Comparison of ENCODE assay signal across 8 cellular contexts in the genomic region with DNA sequence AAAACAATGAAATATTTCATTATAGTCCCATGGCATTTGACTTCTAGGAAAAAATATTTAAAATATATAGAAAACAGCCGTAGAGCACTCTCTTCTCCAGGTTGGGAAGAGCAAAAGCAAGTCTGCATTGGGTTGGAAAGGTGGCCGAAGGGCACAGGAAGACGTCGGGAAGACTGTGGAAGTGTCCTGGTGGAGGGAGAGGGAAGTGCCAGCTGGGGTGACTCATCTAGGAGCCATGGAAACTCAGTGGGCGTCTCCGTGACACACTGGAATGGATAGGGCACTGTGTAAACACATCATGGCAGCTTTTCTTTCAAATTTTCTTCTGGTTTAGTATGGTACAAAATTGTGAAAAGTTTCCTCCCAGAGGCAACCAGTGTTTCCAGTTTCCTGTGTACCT. TPM values are rescaled to one million over a fixed set of nuclear protein-coding genes. Genes with fewer than 3 reads are reported as not detected.
A peak's percentile ranks its signal among the peaks of the same experiment; 100 is the strongest.
DNase-seq lines count a peak whose midpoint lies in the region; TF ChIP-seq lines count a peak whose summit lies in the region.

No MANE protein-coding gene starts in this region.

- WGBS in liver: 63% methylated on average over 6 of the region's 6 CpGs

- peak overlapping the region; percentile 74 for H3K27ac ChIP-seq in caudate nucleus (ENCODE audit: low read depth, low read length)
- no peak overlapping the region for H3K27ac ChIP-seq in liver (ENCODE audit: low read depth in 1 of 2, low read length in 2 of 2)

- no peaks in the 10 kb centered on the region for H3K4me1 ChIP-seq in liver (ENCODE audit: control insufficient read depth in 4 of 4, insufficient read depth in 4 of 4, low read length in 3 of 4)

- peak; percentile 41 for TF ChIP-seq CTCF in liver (IDR thresholded peaks at IDR 0.05; ENCODE audit: low read depth, low read length, missing input control)

- no peak for TF ChIP-seq RAD21 in liver (IDR thresholded peaks at IDR 0.05)

- peak; percentile 88 for DNase-seq in AG08396 (ENCODE audit: low spot score)
- peak; percentile 82 for DNase-seq in HT-29 (ENCODE audit: low spot score)
- DNase-seq in caudate nucleus (lab: John Stamatoyannopoulos, UW): peak in 13 of 61 donors; percentile 26 to 78 (median 41)
- no peak for DNase-seq in central memory CD4-positive, alpha-beta T cell
- no peak for DNase-seq in ureter (ENCODE audit: low spot score)
- DNase-seq in SHP77 treated with DMSO at 0.1 percent for 48 hours (lab: John Stamatoyannopoulos, UW): no peak
- no peak for DNase-seq in HuH-7.5 (ENCODE audit: low spot score)

- H3K9ac ChIP-seq in liver (ENCODE audit: low read depth in 1 of 2, low read length in 2 of 2): no peak overlapping the region

- H3K27me3 ChIP-seq in liver (ENCODE audit: control insufficient read depth in 4 of 4, insufficient read depth in 4 of 4, low read length in 3 of 4): no peaks in the 10 kb centered on the region

- no peak overlapping the region for H3K4me3 ChIP-seq in liver (ENCODE audit: low read depth in 1 of 3, low read length in 3 of 3)

- H3K9me3 ChIP-seq in liver (ENCODE audit: control insufficient read depth in 4 of 4, low read length in 3 of 4): no peaks in the 10 kb centered on the region

- peaks cover 9 to 50% (median 33%) of the 10 kb centered on the region in 4 donors for H3K36me3 ChIP-seq in liver (ENCODE audit: control insufficient read depth in 4 of 4, insufficient read depth in 3 of 4, low read depth in 1 of 4, low read length in 3 of 4)

TF ChIP-seq in liver, 16 proteins besides CTCF, POLR2A, EP300 and RAD21:
- TF ChIP-seq NR2F2 (IDR thresholded peaks at IDR 0.05): no peak
- no peak for TF ChIP-seq SP1 (IDR thresholded peaks at IDR 0.05)
- TF ChIP-seq JUND (IDR thresholded peaks at IDR 0.05): peak; percentile 68 to 88

RNA-seq across cellular contexts. Expression of gene GTPBP1, which starts 12.7 kb away (rescaled TPM):
- 53.8 and 54.9 TPM in 2 replicates for total RNA-seq in HT-29 (2014; rRNA removed; shearing (Covaris generic))
- 10 to 100 TPM; 24.3 to 56.3 TPM for total RNA-seq in liver
- polyA plus RNA-seq in liver: 1 to 10 TPM; 5.3 to 7.8 TPM
- total RNA-seq in ureter: 72.0 TPM

RNA-seq across cellular contexts. Expression of gene JOSD1, which starts 17.7 kb away (rescaled TPM):
- 60.5 and 79.2 TPM in 2 replicates for total RNA-seq in HT-29 (2014; rRNA removed; shearing (Covaris generic))
- total RNA-seq in liver (10 to 100 TPM; 15.6 to 20.6 TPM), ureter (39.7 TPM)
- 10 to 100 TPM in 1 of 2 donors, 1 to 10 TPM in 1; 3.4 to 13.8 TPM for polyA plus RNA-seq in liver

RNA-seq across cellular contexts. Expression of gene TOMM22, which starts 36.7 kb away (rescaled TPM):
- total RNA-seq in HT-29 (2014; rRNA removed; shearing (Covaris generic)): 46.4 and 46.5 TPM in 2 replicates
- total RNA-seq in liver: 10 to 100 TPM; 20.2 to 20.8 TPM
- polyA plus RNA-seq in liver: 10 to 100 TPM; 21.9 to 44.3 TPM
- total RNA-seq in ureter: 76.8 TPM

RNA-seq across cellular contexts. Expression of gene SUN2, which starts 37.4 kb away (rescaled TPM):
- 101 and 110 TPM in 2 replicates for total RNA-seq in HT-29 (2014; rRNA removed; shearing (Covaris generic))
- total RNA-seq in liver (100 to 1,000 TPM in 1 of 2 donors, 10 to 100 TPM in 1; 53.3 to 170 TPM), ureter (186 TPM)
- 100 to 1,000 TPM in 1 of 2 donors, 10 to 100 TPM in 1; 13.1 to 110 TPM for polyA plus RNA-seq in liver

Comparison
In these comparisons a context has a peak if more than half of its experiments do, and no peak if none do; other contexts are left out.
1. DNase-seq: peak in AG08396 (single experiment) and HT-29 (single experiment); none in central memory CD4-positive, alpha-beta T cell (single experiment), ureter (single experiment), SHP77 treated with DMSO at 0.1 percent for 48 hours (single experiment) and HuH-7.5 (single experiment).